9 cellular contexts compared by ENCODE assay signal in genomic region chr20:52031574-52032303, GRCh38.
A peak's percentile ranks its signal among the peaks of the same experiment; 100 is the strongest.
DNase-seq lines count a peak whose midpoint lies in the region; ATAC-seq and TF ChIP-seq lines count a peak whose summit lies in the region.
"Had no signal": no experiment of that assay in that cellular context is flagged by ENCODE, and none has a peak within 500 bp of the region (broad histone marks: within the 10 kb centered on the region; RNA-seq: fewer than 3 reads in every experiment).

No MANE protein-coding gene starts in this region.

- H3K9ac ChIP-seq in iPS-20b (ENCODE audit: low read depth, low read length) = peak overlapping the region; percentile 18; the same call in 1 of the 2 replicates

- TF ChIP-seq EP300 in transverse colon (IDR thresholded peaks at IDR 0.05; ENCODE audit: low read depth) = no peak

- H3K4me1 ChIP-seq in iPS-20b (ENCODE audit: insufficient read depth, low read length) (peaks cover 11% of the 10 kb centered on the region; the same call in 1 of the 2 replicates), transverse colon (peaks cover 0 to 17% (median 4%) of the 10 kb centered on the region in 4 donors)

- intact Hi-C loops in activated T-helper 1 cell treated with anti-CD3 and anti-CD28 coated beads, Interleukin-12 subunit alpha, Interleukin-12 subunit beta, Interleukin-2, Interleukin-4 antibody, amounts not matched to agents 30 ng/mL and 10 ng/mL and 1 ng/mL, durations not matched to agents 14 hours and 24 hours and 36 hours (cut with micrococcal nuclease) = loop anchor here (1.0 kb wide), 2 partner anchors 16 to 400 kb away; no protein-coding TSS in a partner anchor
- intact Hi-C loops in transverse colon (cut with DNase I; ENCODE audit: low total_unique reads) = no loop called here
- intact Hi-C loops in head of caudate nucleus (cut with DNase I) = no loop called here

- no peaks in the 10 kb centered on the region for H3K27me3 ChIP-seq in iPS-20b (ENCODE audit: insufficient read depth, low read length)
- H3K27me3 ChIP-seq in transverse colon = no peaks in the 10 kb centered on the region

- H3K36me3 ChIP-seq in iPS-20b (ENCODE audit: insufficient read depth, low read depth, low read length) = no peaks in the 10 kb centered on the region
- H3K36me3 ChIP-seq in transverse colon = no peaks in the 10 kb centered on the region

- no peak for ATAC-seq in HG03442 (IDR thresholded peaks at IDR 0.05; ENCODE audit: unreplicated experiment)

- in situ Hi-C loops in transverse colon (cut with MboI; ENCODE audit: low pct_ligation_motif_present in 1 of 4, low pct_unique_long_range_greater_than_20kb in 1 of 4, low sequenced_read_pairs in 3 of 4) = no loop called here

- H3K4me3 ChIP-seq in iPS-20b (ENCODE audit: low read length) (no peak overlapping the region), transverse colon (no peak overlapping the region)

- H3K27me3 Mint-ChIP-seq in activated T-helper 1 cell treated with anti-CD3 and anti-CD28 coated beads, Interleukin-12 subunit alpha, Interleukin-12 subunit beta, Interleukin-2, Interleukin-4 antibody, amounts not matched to agents 30 ng/mL and 10 ng/mL and 1 ng/mL, durations not matched to agents 14 hours and 24 hours and 36 hours (ENCODE audit: insufficient read depth) = no peaks in the 10 kb centered on the region

- H3K27ac ChIP-seq in iPS-20b (ENCODE audit: low read length) (no peak overlapping the region), transverse colon (peak overlapping the region in 3 of 4 donors; percentile 4 to 22 (median 15))

- H3K27ac Mint-ChIP-seq in activated T-helper 1 cell treated with anti-CD3 and anti-CD28 coated beads, Interleukin-12 subunit alpha, Interleukin-12 subunit beta, Interleukin-2, Interleukin-4 antibody, amounts not matched to agents 30 ng/mL and 10 ng/mL and 1 ng/mL, durations not matched to agents 14 hours and 24 hours and 36 hours = peak overlapping the region; percentile 82

- peaks cover 31% of the 10 kb centered on the region for H3K4me1 Mint-ChIP-seq in activated T-helper 1 cell treated with anti-CD3 and anti-CD28 coated beads, Interleukin-12 subunit alpha, Interleukin-12 subunit beta, Interleukin-2, Interleukin-4 antibody, amounts not matched to agents 30 ng/mL and 10 ng/mL and 1 ng/mL, durations not matched to agents 14 hours and 24 hours and 36 hours (ENCODE audit: low read depth)

- TF ChIP-seq CTCF in transverse colon (IDR thresholded peaks at IDR 0.05) = no peak

- peak; percentile 9 for DNase-seq in activated gamma-delta T cell treated with Interleukin-2 at 50 U/mL for 16 hours
- DNase-seq in activated gamma-delta T cell (lab: John Stamatoyannopoulos, UW) = no peak
- DNase-seq in activated T-helper 1 cell treated with anti-CD3 and anti-CD28 coated beads, Interleukin-12 subunit alpha, Interleukin-12 subunit beta, Interleukin-2, Interleukin-4 antibody, amounts not matched to agents 30 ng/mL and 10 ng/mL and 1 ng/mL, durations not matched to agents 14 hours and 24 hours and 36 hours (ENCODE audit: low spot score) = peak; percentile 48
- peak; percentile 38 for DNase-seq in transverse colon
- DNase-seq in head of caudate nucleus = no peak
- no peak for DNase-seq in NCI-H526 (lab: John Stamatoyannopoulos, UW)
- DNase-seq: DMS 273 treated with DMSO at 0.1 percent for 48 hours had no signal

- peaks cover 4% of the 10 kb centered on the region for H3K9me3 Mint-ChIP-seq in activated T-helper 1 cell treated with anti-CD3 and anti-CD28 coated beads, Interleukin-12 subunit alpha, Interleukin-12 subunit beta, Interleukin-2, Interleukin-4 antibody, amounts not matched to agents 30 ng/mL and 10 ng/mL and 1 ng/mL, durations not matched to agents 14 hours and 24 hours and 36 hours

- H3K36me3 Mint-ChIP-seq in activated T-helper 1 cell treated with anti-CD3 and anti-CD28 coated beads, Interleukin-12 subunit alpha, Interleukin-12 subunit beta, Interleukin-2, Interleukin-4 antibody, amounts not matched to agents 30 ng/mL and 10 ng/mL and 1 ng/mL, durations not matched to agents 14 hours and 24 hours and 36 hours (ENCODE audit: low read depth) = peaks cover 6% of the 10 kb centered on the region

- H3K9me3 ChIP-seq in iPS-20b (ENCODE audit: insufficient read depth, low read depth, low read length) (no peaks in the 10 kb centered on the region), transverse colon (no peaks in the 10 kb centered on the region)

- peak overlapping the region; percentile 40 for H3K4me3 Mint-ChIP-seq in activated T-helper 1 cell treated with anti-CD3 and anti-CD28 coated beads, Interleukin-12 subunit alpha, Interleukin-12 subunit beta, Interleukin-2, Interleukin-4 antibody, amounts not matched to agents 30 ng/mL and 10 ng/mL and 1 ng/mL, durations not matched to agents 14 hours and 24 hours and 36 hours

- 14 to 17% methylated on average over 12 to 14 of the region's 14 CpGs for WGBS in transverse colon (ENCODE audit: low coverage in 1 of 2), 2 donors

- no peak for TF ChIP-seq POLR2A in transverse colon (IDR thresholded peaks at IDR 0.05)

Comparison
In these comparisons a context has a peak if more than half of its experiments do, and no peak if none do; other contexts are left out.
1. DNase-seq: peak in activated gamma-delta T cell treated with Interleukin-2 at 50 U/mL for 16 hours (single experiment), activated T-helper 1 cell treated with anti-CD3 and anti-CD28 coated beads, Interleukin-12 subunit alpha, Interleukin-12 subunit beta, Interleukin-2, Interleukin-4 antibody, amounts not matched to agents 30 ng/mL and 10 ng/mL and 1 ng/mL, durations not matched to agents 14 hours and 24 hours and 36 hours (single experiment) and transverse colon (single experiment); none in activated gamma-delta T cell (single experiment), head of caudate nucleus (0 of 42) and NCI-H526 (0 of 2).